Comparison of ENCODE assay signal across 28 cellular contexts in the genomic region with DNA sequence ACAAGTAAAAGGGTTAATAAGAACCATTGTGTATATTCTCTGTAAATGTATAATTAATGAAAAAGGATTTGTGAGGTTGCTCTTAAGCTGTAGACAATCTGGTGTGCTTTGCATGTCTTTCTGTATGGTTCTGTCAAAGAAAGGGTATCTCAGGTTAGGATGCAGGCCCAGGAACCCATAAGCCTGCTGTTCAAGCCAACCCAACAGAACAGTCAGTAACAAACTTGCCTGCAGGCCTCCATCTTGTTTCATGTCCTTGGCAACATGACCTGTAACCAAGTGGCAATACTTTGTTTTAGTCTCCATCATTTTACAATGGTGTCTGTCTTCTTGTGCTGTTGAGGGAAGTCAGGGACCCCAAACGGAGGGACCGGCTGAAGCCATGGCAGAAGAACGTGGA. TPM values are rescaled to one million over a fixed set of nuclear protein-coding genes. Genes with fewer than 3 reads are reported as not detected.
"Had no signal": no experiment of that assay in that cellular context is flagged by ENCODE, and none has a peak within 500 bp of the region (broad histone marks: within the 10 kb centered on the region; RNA-seq: fewer than 3 reads in every experiment).

No MANE protein-coding gene starts in this region.

- H3K9me3 Mint-ChIP-seq: activated naive CD4-positive, alpha-beta T cell treated with anti-CD3 and anti-CD28 coated beads, Interleukin-2, amount 50 U/mL, for 72 hours; central memory CD8-positive, alpha-beta T cell had no signal

- H3K27ac Mint-ChIP-seq: activated CD8-positive, alpha-beta T cell treated with anti-CD3 and anti-CD28 coated beads, Interleukin-2, amount 10 ng/mL, durations not matched to agents 7 days and 5 days; activated naive CD4-positive, alpha-beta T cell treated with anti-CD3 and anti-CD28 coated beads, Interleukin-2, amount 50 U/mL, for 72 hours; activated T-helper 1 cell treated with anti-CD3 and anti-CD28 coated beads, Interleukin-12 subunit alpha, Interleukin-12 subunit beta, Interleukin-2, Interleukin-4 antibody, amounts not matched to agents 30 ng/mL and 10 ng/mL and 1 ng/mL, durations not matched to agents 14 hours and 24 hours and 36 hours; brain had no signal

- H3K4me3 Mint-ChIP-seq: activated CD8-positive, alpha-beta T cell treated with anti-CD3 and anti-CD28 coated beads, Interleukin-2, amount 10 ng/mL, durations not matched to agents 7 days and 5 days; activated T-helper 1 cell treated with anti-CD3 and anti-CD28 coated beads, Interleukin-12 subunit alpha, Interleukin-12 subunit beta, Interleukin-2, Interleukin-4 antibody, amounts not matched to agents 30 ng/mL and 10 ng/mL and 1 ng/mL, durations not matched to agents 14 hours and 24 hours and 36 hours; brain; central memory CD8-positive, alpha-beta T cell had no signal

- H3K36me3 Mint-ChIP-seq: brain had no signal

- ATAC-seq: activated CD4-positive, CD25-positive, alpha-beta regulatory T cell treated with anti-CD3 and anti-CD28 coated beads, Interleukin-2, amount 50 U/mL, for 24 hours; activated CD8-positive, alpha-beta T cell treated with anti-CD3 and anti-CD28 coated beads, Interleukin-2, amount 10 ng/mL, durations not matched to agents 7 days and 5 days; activated naive CD4-positive, alpha-beta T cell treated with anti-CD3 and anti-CD28 coated beads, Interleukin-2, amount 50 U/mL, for 72 hours; Panc1; Right ventricle myocardium inferior had no signal

- H3K4me1 Mint-ChIP-seq: central memory CD8-positive, alpha-beta T cell had no signal

- H3K27ac ChIP-seq: SK-N-MC, VCaP had no signal

- H3K4me3 ChIP-seq: SK-N-MC had no signal

- DNase-seq: activated CD4-positive, alpha-beta T cell treated with anti-CD3 and anti-CD28 coated beads for 48 hours; activated CD4-positive, alpha-beta T cell treated with anti-CD3 and anti-CD28 coated beads, Interleukin-2, amount 50 U/mL, for 4 hours; activated CD8-positive, alpha-beta memory T cell treated with anti-CD3 and anti-CD28 coated beads, Interleukin-2, amount 50 U/mL, for 48 hours; activated CD8-positive, alpha-beta T cell treated with anti-CD3 and anti-CD28 coated beads, Interleukin-2, amount 10 ng/mL, durations not matched to agents 7 days and 5 days; activated effector memory CD4-positive, alpha-beta T cell treated with Interleukin-2 at 50 U/mL for 16 hours; activated naive CD4-positive, alpha-beta T cell treated with Interleukin-2 at 50 U/mL for 16 hours; activated T-cell treated with anti-CD3 and anti-CD28 coated beads, Interleukin-2, amount 50 U/mL, for 1 hour; amygdala; Karpas-422; NCI-H1105 treated with DMSO at 0.1 percent for 48 hours; NCI-H1930; NCI-H2171; NCI-H2227 treated with DMSO at 0.1 percent for 48 hours; NCI-H446 treated with DMSO at 0.1 percent for 48 hours; NCI-H524 treated with DMSO at 0.1 percent for 48 hours; NCI-H748 treated with DMSO at 0.1 percent for 48 hours; RPMI8226; T-helper 1 cell had no signal

RNA-seq across cellular contexts. Expression of a gene that starts 35.9 kb away (rescaled TPM):
- total RNA-seq: OCI-LY7 had no signal
